20 cellular contexts compared by ENCODE assay signal in the genomic region with DNA sequence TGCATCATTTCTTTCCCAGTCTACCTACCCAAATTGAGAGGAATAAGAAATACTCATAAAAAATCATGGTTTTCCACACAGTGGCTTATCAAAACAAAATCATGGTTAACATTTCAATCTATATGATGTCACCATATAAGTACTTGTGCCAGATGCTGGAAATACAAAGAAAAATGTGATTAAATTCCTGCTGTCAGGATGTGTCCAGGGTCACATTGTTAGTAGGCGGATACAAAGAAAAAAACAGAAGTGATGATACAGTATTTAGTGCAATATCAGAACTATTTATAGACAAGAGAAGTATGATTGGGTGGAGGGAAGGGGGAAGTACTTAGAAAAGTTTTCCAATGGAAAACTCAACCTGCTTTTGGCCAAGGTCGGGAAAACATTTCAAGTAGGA. TPM values are rescaled to one million over a fixed set of nuclear protein-coding genes. Genes with fewer than 3 reads are reported as not detected.
DNase-seq lines count a peak whose midpoint lies in the region; ATAC-seq and TF ChIP-seq lines count a peak whose summit lies in the region.
"Had no signal": no experiment of that assay in that cellular context is flagged by ENCODE, and none has a peak within 500 bp of the region (broad histone marks: within the 10 kb centered on the region; RNA-seq: fewer than 3 reads in every experiment).

No MANE protein-coding gene starts in this region.

- no peak for ATAC-seq in RWPE2 (ENCODE audit: low read depth)
- ATAC-seq: left cardiac atrium; stimulated activated naive CD8-positive, alpha-beta T cell treated with anti-CD3 and anti-CD28 coated beads, Interleukin-15, Interleukin-2, amounts not matched to agents 100 U/mL and 50 U/mL, for 24 hours had no signal

- no peak overlapping the region for H3K4me3 ChIP-seq in RWPE2 (ENCODE audit: severe bottlenecking)
- H3K4me3 ChIP-seq in fibroblast of mammary gland (ENCODE audit: control insufficient read depth, low read depth, low read length), result no peak overlapping the region
- H3K4me3 ChIP-seq: ovary, skin epidermis, upper lobe of left lung had no signal

- H3K4me1 Mint-ChIP-seq in osteocyte (ENCODE audit: unreplicated experiment), result peaks cover 27% of the 10 kb centered on the region
- H3K4me1 Mint-ChIP-seq: CD4-positive, alpha-beta memory T cell had no signal

- H3K9me3 ChIP-seq in RWPE2 (ENCODE audit: severe bottlenecking), result peaks cover 2% of the 10 kb centered on the region
- H3K9me3 ChIP-seq: ovary had no signal

- H3K9me3 Mint-ChIP-seq in osteocyte (ENCODE audit: unreplicated experiment), result peaks cover 18% of the 10 kb centered on the region

- no peak overlapping the region for H3K4me3 Mint-ChIP-seq in osteocyte (ENCODE audit: unreplicated experiment)
- H3K4me3 Mint-ChIP-seq: CD4-positive, alpha-beta memory T cell had no signal

- TF ChIP-seq CTCF in RWPE2 (IDR thresholded peaks at IDR 0.05; ENCODE audit: poor library complexity, severe bottlenecking) (no peak), fibroblast of mammary gland (conservative IDR thresholded peaks at IDR 0.05; ENCODE audit: control insufficient read depth, insufficient read depth, low read depth, low read length) (no peak), osteocyte (IDR thresholded peaks at IDR 0.05) (no peak)

- H3K27ac Mint-ChIP-seq in osteocyte (ENCODE audit: unreplicated experiment), result peak overlapping the region; percentile 42
- H3K27ac Mint-ChIP-seq: CD4-positive, alpha-beta memory T cell had no signal

- H3K27me3 ChIP-seq in RWPE2 (ENCODE audit: insufficient read depth, poor library complexity, severe bottlenecking), result no peaks in the 10 kb centered on the region
- H3K27me3 ChIP-seq: ovary, upper lobe of left lung had no signal

- H3K4me1 ChIP-seq in RWPE2 (ENCODE audit: insufficient read depth, poor library complexity, severe bottlenecking), result peaks cover 12% of the 10 kb centered on the region
- H3K4me1 ChIP-seq: upper lobe of left lung had no signal

- DNase-seq in EL (peak; percentile 89), RWPE2 (ENCODE audit: low spot score) (no peak), fibroblast of mammary gland (ENCODE audit: low read depth) (peak; percentile 49), osteocyte (ENCODE audit: extremely low spot score, unreplicated experiment) (no peak), C1 segment of cervical spinal cord (lab: John Stamatoyannopoulos, UW) (no peak), NCI-H2107 (lab: John Stamatoyannopoulos, UW) (no peak), NCI-H146 treated with DMSO at 0.1 percent for 48 hours (lab: John Stamatoyannopoulos, UW; ENCODE audit: unreplicated experiment) (no peak)
- DNase-seq: activated naive CD4-positive, alpha-beta T cell treated with Interleukin-2 at 50 U/mL for 16 hours; caudate nucleus; CD4-positive, alpha-beta memory T cell; left cardiac atrium; NCI-H1930; NCI-H69; ovary; RPMI8226; stimulated activated naive CD8-positive, alpha-beta T cell treated with anti-CD3 and anti-CD28 coated beads, Interleukin-15, Interleukin-2, amounts not matched to agents 100 U/mL and 50 U/mL, for 24 hours; T-helper 1 cell; upper lobe of left lung had no signal

- H3K36me3 ChIP-seq in RWPE2 (ENCODE audit: low read depth), result no peaks in the 10 kb centered on the region
- H3K36me3 ChIP-seq: ovary, upper lobe of left lung had no signal

- H3K27me3 Mint-ChIP-seq in osteocyte (ENCODE audit: unreplicated experiment), result no peaks in the 10 kb centered on the region

- H3K27ac ChIP-seq in RWPE2 (ENCODE audit: poor library complexity, severe bottlenecking), result peak overlapping the region; percentile 36
- H3K27ac ChIP-seq: ovary, skin epidermis, upper lobe of left lung had no signal

- peaks cover 3% of the 10 kb centered on the region for H3K36me3 Mint-ChIP-seq in osteocyte (ENCODE audit: unreplicated experiment)

RNA-seq across cellular contexts. Expression of a gene that starts 47.0 kb away (rescaled TPM):
- not detected in 2 replicates for total RNA-seq in osteocyte
- total RNA-seq: CD4-positive, alpha-beta memory T cell; left cardiac atrium; mucosa of gallbladder had no signal

Comparison
In these comparisons a context has a peak if more than half of its experiments do, and no peak if none do; other contexts are left out.
1. DNase-seq: peak in EL (single experiment) and fibroblast of mammary gland (single experiment); none in RWPE2 (single experiment), osteocyte (single experiment), C1 segment of cervical spinal cord (0 of 14), NCI-H2107 (single experiment) and NCI-H146 treated with DMSO at 0.1 percent for 48 hours (single experiment).